ENCODE assay signal across 1 cellular context in the genomic region with DNA sequence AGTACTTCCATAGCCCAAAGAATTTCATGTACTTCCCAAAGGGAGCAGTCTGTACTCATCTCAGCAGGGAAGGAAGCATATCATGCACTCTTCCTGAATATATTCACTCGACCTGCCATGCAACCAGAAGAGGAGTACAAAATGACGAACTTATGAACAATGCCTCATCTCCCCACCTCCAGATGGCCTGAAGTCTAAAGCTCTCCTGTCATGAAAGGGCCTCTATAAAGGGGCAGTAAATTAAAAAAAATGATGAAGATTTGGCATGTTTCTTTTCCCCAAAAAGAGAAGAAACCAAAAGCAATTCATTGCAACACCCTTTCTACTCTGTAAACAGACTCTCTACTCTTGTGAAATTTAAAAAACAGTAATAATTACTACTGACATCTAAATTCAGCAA.
TF ChIP-seq lines count a peak whose summit lies in the region.

No MANE protein-coding gene starts in this region.

TF ChIP-seq in HepG2, 621 proteins besides CTCF, POLR2A, EP300 and RAD21 (continued from another document):
- TF ChIP-seq, protein P1, sequence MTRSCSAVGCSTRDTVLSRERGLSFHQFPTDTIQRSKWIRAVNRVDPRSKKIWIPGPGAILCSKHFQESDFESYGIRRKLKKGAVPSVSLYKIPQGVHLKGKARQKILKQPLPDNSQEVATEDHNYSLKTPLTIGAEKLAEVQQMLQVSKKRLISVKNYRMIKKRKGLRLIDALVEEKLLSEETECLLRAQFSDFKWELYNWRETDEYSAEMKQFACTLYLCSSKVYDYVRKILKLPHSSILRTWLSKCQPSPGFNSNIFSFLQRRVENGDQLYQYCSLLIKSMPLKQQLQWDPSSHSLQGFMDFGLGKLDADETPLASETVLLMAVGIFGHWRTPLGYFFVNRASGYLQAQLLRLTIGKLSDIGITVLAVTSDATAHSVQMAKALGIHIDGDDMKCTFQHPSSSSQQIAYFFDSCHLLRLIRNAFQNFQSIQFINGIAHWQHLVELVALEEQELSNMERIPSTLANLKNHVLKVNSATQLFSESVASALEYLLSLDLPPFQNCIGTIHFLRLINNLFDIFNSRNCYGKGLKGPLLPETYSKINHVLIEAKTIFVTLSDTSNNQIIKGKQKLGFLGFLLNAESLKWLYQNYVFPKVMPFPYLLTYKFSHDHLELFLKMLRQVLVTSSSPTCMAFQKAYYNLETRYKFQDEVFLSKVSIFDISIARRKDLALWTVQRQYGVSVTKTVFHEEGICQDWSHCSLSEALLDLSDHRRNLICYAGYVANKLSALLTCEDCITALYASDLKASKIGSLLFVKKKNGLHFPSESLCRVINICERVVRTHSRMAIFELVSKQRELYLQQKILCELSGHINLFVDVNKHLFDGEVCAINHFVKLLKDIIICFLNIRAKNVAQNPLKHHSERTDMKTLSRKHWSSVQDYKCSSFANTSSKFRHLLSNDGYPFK (CRISPR knock-in tag; IDR thresholded peaks at IDR 0.05; ENCODE audit: borderline replicate concordance), result no peak
- no peak for TF ChIP-seq NFYB (CRISPR knock-in tag; IDR thresholded peaks at IDR 0.05)
- no peak for TF ChIP-seq TOPORS (CRISPR knock-in tag; IDR thresholded peaks at IDR 0.05)
- no peak for TF ChIP-seq ZNF709 (CRISPR knock-in tag; IDR thresholded peaks at IDR 0.05)
- TF ChIP-seq, protein P2, sequence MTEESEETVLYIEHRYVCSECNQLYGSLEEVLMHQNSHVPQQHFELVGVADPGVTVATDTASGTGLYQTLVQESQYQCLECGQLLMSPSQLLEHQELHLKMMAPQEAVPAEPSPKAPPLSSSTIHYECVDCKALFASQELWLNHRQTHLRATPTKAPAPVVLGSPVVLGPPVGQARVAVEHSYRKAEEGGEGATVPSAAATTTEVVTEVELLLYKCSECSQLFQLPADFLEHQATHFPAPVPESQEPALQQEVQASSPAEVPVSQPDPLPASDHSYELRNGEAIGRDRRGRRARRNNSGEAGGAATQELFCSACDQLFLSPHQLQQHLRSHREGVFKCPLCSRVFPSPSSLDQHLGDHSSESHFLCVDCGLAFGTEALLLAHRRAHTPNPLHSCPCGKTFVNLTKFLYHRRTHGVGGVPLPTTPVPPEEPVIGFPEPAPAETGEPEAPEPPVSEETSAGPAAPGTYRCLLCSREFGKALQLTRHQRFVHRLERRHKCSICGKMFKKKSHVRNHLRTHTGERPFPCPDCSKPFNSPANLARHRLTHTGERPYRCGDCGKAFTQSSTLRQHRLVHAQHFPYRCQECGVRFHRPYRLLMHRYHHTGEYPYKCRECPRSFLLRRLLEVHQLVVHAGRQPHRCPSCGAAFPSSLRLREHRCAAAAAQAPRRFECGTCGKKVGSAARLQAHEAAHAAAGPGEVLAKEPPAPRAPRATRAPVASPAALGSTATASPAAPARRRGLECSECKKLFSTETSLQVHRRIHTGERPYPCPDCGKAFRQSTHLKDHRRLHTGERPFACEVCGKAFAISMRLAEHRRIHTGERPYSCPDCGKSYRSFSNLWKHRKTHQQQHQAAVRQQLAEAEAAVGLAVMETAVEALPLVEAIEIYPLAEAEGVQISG (CRISPR knock-in tag; IDR thresholded peaks at IDR 0.05), result no peak
